26 cellular contexts compared by ENCODE assay signal in genomic region chr16:60299345-60299744, GRCh38.
"Had no signal": no experiment of that assay in that cellular context is flagged by ENCODE, and none has a peak within 500 bp of the region (broad histone marks: within the 10 kb centered on the region; RNA-seq: fewer than 3 reads in every experiment).

No MANE protein-coding gene starts in this region.

- H3K36me3 ChIP-seq: stomach, suprapubic skin, thoracic aorta, thyroid gland, tibial artery, tibial nerve, transverse colon, upper lobe of left lung, upper lobe of right lung, uterus, vagina had no signal

- H3K9me3 ChIP-seq: suprapubic skin, testis, thoracic aorta, thyroid gland, tibial artery, tibial nerve, transverse colon, upper lobe of left lung, upper lobe of right lung, uterus, vagina had no signal

- ATAC-seq: stimulated activated effector memory CD8-positive, alpha-beta T cell treated with anti-CD3 and anti-CD28 coated beads, Interleukin-12 subunit alpha, Interleukin-12 subunit beta, amount 100 ng/mL, for 72 hours; stimulated activated memory B cell treated with anti-CD40 and anti-IgM and Interleukin-4, amounts not matched to agents 10 μg/mL and 1 μg/mL and 100 μg/mL, for 72 hours; stimulated activated naive B cell treated with anti-CD40 and anti-IgM and Interleukin-4, amounts not matched to agents 10 μg/mL and 1 μg/mL and 100 μg/mL, for 72 hours; stimulated activated naive CD8-positive, alpha-beta T cell treated with anti-CD3 and anti-CD28 coated beads, Interleukin-15, amount 100 ng/mL, for 72 hours; stimulated activated naive CD8-positive, alpha-beta T cell treated with anti-CD3 and anti-CD28 coated beads, Interleukin-15, Interleukin-2, amounts not matched to agents 100 U/mL and 50 U/mL, for 24 hours; upper lobe of right lung had no signal

- H3K4me3 ChIP-seq: stomach, suprapubic skin, testis, thoracic aorta, thyroid gland, tibial artery, tibial nerve, transverse colon, upper lobe of left lung, upper lobe of right lung, uterus, vagina had no signal

- H3K4me1 ChIP-seq: stomach, suprapubic skin, testis, thyroid gland, tibial artery, tibial nerve, transverse colon, upper lobe of left lung, upper lobe of right lung, uterus, vagina had no signal

- H3K27me3 ChIP-seq: stomach, suprapubic skin, testis, thyroid gland, tibial artery, tibial nerve, transverse colon, upper lobe of left lung, upper lobe of right lung, uterus, vagina had no signal

- DNase-seq: stimulated activated CD4-positive, alpha-beta T cell treated with anti-CD3 and anti-CD28 coated beads, Interleukin-2, amount 100 ng/mL, for 48 hours; stimulated activated CD4-positive, alpha-beta T cell treated with anti-CD3 and anti-CD28 coated beads, Interleukin-4, amount 100 ng/mL, for 1 hour; stimulated activated CD4-positive, alpha-beta T cell treated with anti-CD3 and anti-CD28 coated beads, Interleukin-4, amount 100 ng/mL, for 24 hours; stimulated activated CD4-positive, alpha-beta T cell treated with anti-CD3 and anti-CD28 coated beads, Interleukin-4, amount 100 ng/mL, for 4 hours; stimulated activated CD8-positive, alpha-beta memory T cell treated with anti-CD3 and anti-CD28 coated beads, Interleukin-4, amount 100 ng/mL, for 48 hours; stimulated activated naive B cell treated with anti-CD40 and anti-IgM and Interleukin-4, amounts not matched to agents 10 μg/mL and 1 μg/mL and 100 μg/mL, for 72 hours; stimulated activated naive CD4-positive, alpha-beta T cell; stimulated activated naive CD4-positive, alpha-beta T cell treated with Interleukin-2 at 50 U/mL for 16 hours; stimulated activated naive CD8-positive, alpha-beta T cell treated with anti-CD3 and anti-CD28 coated beads, Interleukin-15, amount 100 ng/mL, for 72 hours; stimulated activated naive CD8-positive, alpha-beta T cell treated with anti-CD3 and anti-CD28 coated beads, Interleukin-15, Interleukin-2, amounts not matched to agents 100 U/mL and 50 U/mL, for 24 hours; stomach; substantia nigra; testis; thyroid gland; tibial artery; transverse colon; trophoblast cell; upper lobe of left lung; upper lobe of right lung; uterus had no signal

- H3K27ac ChIP-seq: stomach, suprapubic skin, testis, thoracic aorta, thyroid gland, tibial artery, tibial nerve, transverse colon, upper lobe of left lung, upper lobe of right lung, uterus, vagina had no signal
